In genomic region chr2:166284359-166284758, GRCh38 we compare ENCODE assay signal across 1 cellular context.
TF ChIP-seq lines count a peak whose summit lies in the region.

No MANE protein-coding gene starts in this region.

TF ChIP-seq in GM23338, 12 proteins besides CTCF, POLR2A, EP300 and RAD21 (continued from another document):
- TF ChIP-seq, protein P1, sequence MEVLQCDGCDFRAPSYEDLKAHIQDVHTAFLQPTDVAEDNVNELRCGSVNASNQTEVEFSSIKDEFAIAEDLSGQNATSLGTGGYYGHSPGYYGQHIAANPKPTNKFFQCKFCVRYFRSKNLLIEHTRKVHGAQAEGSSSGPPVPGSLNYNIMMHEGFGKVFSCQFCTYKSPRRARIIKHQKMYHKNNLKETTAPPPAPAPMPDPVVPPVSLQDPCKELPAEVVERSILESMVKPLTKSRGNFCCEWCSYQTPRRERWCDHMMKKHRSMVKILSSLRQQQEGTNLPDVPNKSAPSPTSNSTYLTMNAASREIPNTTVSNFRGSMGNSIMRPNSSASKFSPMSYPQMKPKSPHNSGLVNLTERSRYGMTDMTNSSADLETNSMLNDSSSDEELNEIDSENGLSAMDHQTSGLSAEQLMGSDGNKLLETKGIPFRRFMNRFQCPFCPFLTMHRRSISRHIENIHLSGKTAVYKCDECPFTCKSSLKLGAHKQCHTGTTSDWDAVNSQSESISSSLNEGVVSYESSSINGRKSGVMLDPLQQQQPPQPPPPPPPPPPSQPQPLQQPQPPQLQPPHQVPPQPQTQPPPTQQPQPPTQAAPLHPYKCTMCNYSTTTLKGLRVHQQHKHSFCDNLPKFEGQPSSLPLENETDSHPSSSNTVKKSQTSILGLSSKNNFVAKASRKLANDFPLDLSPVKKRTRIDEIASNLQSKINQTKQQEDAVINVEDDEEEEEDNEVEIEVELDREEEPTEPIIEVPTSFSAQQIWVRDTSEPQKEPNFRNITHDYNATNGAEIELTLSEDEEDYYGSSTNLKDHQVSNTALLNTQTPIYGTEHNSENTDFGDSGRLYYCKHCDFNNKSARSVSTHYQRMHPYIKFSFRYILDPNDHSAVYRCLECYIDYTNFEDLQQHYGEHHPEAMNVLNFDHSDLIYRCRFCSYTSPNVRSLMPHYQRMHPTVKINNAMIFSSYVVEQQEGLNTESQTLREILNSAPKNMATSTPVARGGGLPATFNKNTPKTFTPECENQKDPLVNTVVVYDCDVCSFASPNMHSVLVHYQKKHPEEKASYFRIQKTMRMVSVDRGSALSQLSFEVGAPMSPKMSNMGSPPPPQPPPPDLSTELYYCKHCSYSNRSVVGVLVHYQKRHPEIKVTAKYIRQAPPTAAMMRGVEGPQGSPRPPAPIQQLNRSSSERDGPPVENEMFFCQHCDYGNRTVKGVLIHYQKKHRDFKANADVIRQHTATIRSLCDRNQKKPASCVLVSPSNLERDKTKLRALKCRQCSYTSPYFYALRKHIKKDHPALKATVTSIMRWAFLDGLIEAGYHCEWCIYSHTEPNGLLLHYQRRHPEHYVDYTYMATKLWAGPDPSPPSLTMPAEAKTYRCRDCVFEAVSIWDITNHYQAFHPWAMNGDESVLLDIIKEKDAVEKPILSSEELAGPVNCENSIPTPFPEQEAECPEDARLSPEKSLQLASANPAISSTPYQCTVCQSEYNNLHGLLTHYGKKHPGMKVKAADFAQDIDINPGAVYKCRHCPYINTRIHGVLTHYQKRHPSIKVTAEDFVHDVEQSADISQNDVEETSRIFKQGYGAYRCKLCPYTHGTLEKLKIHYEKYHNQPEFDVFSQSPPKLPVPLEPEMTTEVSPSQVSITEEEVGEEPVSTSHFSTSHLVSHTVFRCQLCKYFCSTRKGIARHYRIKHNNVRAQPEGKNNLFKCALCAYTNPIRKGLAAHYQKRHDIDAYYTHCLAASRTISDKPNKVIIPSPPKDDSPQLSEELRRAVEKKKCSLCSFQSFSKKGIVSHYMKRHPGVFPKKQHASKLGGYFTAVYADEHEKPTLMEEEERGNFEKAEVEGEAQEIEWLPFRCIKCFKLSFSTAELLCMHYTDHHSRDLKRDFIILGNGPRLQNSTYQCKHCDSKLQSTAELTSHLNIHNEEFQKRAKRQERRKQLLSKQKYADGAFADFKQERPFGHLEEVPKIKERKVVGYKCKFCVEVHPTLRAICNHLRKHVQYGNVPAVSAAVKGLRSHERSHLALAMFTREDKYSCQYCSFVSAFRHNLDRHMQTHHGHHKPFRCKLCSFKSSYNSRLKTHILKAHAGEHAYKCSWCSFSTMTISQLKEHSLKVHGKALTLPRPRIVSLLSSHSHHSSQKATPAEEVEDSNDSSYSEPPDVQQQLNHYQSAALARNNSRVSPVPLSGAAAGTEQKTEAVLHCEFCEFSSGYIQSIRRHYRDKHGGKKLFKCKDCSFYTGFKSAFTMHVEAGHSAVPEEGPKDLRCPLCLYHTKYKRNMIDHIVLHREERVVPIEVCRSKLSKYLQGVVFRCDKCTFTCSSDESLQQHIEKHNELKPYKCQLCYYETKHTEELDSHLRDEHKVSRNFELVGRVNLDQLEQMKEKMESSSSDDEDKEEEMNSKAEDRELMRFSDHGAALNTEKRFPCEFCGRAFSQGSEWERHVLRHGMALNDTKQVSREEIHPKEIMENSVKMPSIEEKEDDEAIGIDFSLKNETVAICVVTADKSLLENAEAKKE (CRISPR knock-in tag; IDR thresholded peaks at IDR 0.05), result no peak
- TF ChIP-seq ZNF114 (CRISPR knock-in tag; IDR thresholded peaks at IDR 0.05) (no peak), EZH2 (IDR thresholded peaks at IDR 0.05; ENCODE audit: low read depth, unreplicated experiment) (no peak), ETS1 (IDR thresholded peaks at IDR 0.05) (no peak), ZNF331 (CRISPR knock-in tag; IDR thresholded peaks at IDR 0.05; ENCODE audit: low read depth) (no peak)
TF ChIP-seq in GM23338: peak in this region for 0.
